Comparison of ENCODE assay signal across 29 cellular contexts in the genomic region with DNA sequence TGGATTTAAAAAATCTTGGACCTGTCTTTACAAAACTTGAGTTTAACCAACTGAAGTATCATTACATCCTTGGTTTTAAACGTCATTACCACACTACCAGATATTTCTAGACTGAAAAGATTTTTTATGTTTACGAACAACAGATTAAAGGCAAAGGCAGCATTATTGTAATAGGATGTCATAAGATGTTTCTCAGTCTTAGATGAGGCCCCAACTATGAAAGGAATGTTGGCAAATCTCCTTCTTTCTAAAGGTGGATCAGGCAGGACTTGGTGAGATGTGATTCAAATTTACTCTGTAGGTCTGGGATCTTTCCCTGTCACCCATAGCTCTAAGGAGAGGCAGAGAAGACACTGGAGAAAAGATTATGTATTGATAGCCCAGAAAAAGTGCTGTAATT.
DNase-seq lines count a peak whose midpoint lies in the region; ATAC-seq, FAIRE-seq and TF ChIP-seq lines count a peak whose summit lies in the region.
"Had no signal": no experiment of that assay in that cellular context is flagged by ENCODE, and none has a peak within 500 bp of the region (broad histone marks: within the 10 kb centered on the region; RNA-seq: fewer than 3 reads in every experiment).

No MANE protein-coding gene starts in this region.

- H3K4me1 Mint-ChIP-seq in naive thymus-derived CD8-positive, alpha-beta T cell: peaks cover 2 to 11% (median 6%) of the 10 kb centered on the region in 4 donors

- peaks cover 4 to 24% (median 14%) of the 10 kb centered on the region in 3 donors for H3K36me3 Mint-ChIP-seq in naive thymus-derived CD8-positive, alpha-beta T cell
- H3K36me3 Mint-ChIP-seq: activated naive CD4-positive, alpha-beta T cell treated with anti-CD3 and anti-CD28 coated beads, Interleukin-2, amount 50 U/mL, for 72 hours; natural killer cell treated with Interleukin-12 subunit alpha and Interleukin-12 subunit beta and Interleukin-15 and Interleukin-18, amount 100 ng/mL, for 72 hours had no signal

- H3K4me3 ChIP-seq in retinal pigment epithelial cell (ENCODE audit: low read length): no peak overlapping the region
- H3K4me3 ChIP-seq: esophagus squamous epithelium, lung, mucosa of descending colon, SJCRH30, suprapubic skin, upper lobe of right lung had no signal

- no peak overlapping the region for H3K4me3 Mint-ChIP-seq in naive thymus-derived CD8-positive, alpha-beta T cell
- H3K4me3 Mint-ChIP-seq: activated CD4-positive, alpha-beta T cell treated with anti-CD3 and anti-CD28 coated beads, Interleukin-2, amount 10 ng/mL, durations not matched to agents 24 days and 14 days; dendritic cell treated with granulocyte-macrophage colony-stimulating factor and Interleukin-4, amounts not matched to agents 40 ng/mL and 50 ng/mL, for 4 days; natural killer cell treated with Interleukin-12 subunit alpha and Interleukin-12 subunit beta and Interleukin-15 and Interleukin-18, amount 100 ng/mL, for 72 hours; T-cell had no signal

- no peaks in the 10 kb centered on the region for H3K9me3 Mint-ChIP-seq in naive thymus-derived CD8-positive, alpha-beta T cell
- H3K9me3 Mint-ChIP-seq: activated CD4-positive, alpha-beta T cell treated with anti-CD3 and anti-CD28 coated beads, Interleukin-2, amount 10 ng/mL, durations not matched to agents 24 days and 14 days; activated naive CD4-positive, alpha-beta T cell treated with anti-CD3 and anti-CD28 coated beads, Interleukin-2, amount 50 U/mL, for 72 hours; dendritic cell treated with granulocyte-macrophage colony-stimulating factor and Interleukin-4, amounts not matched to agents 40 ng/mL and 50 ng/mL, for 4 days; natural killer cell treated with Interleukin-12 subunit alpha and Interleukin-12 subunit beta and Interleukin-15 and Interleukin-18, amount 100 ng/mL, for 72 hours; T-cell had no signal

- no peak for TF ChIP-seq CTCF in retinal pigment epithelial cell (conservative IDR thresholded peaks at IDR 0.05; ENCODE audit: low read depth, low read length)

- POLR2A ChIA-PET in naive thymus-derived CD8-positive, alpha-beta T cell (lab: Charles Lee): no interaction called here

- no peak overlapping the region for H3K27ac Mint-ChIP-seq in naive thymus-derived CD8-positive, alpha-beta T cell
- H3K27ac Mint-ChIP-seq: activated CD4-positive, alpha-beta T cell treated with anti-CD3 and anti-CD28 coated beads, Interleukin-2, amount 10 ng/mL, durations not matched to agents 24 days and 14 days; dendritic cell treated with granulocyte-macrophage colony-stimulating factor and Interleukin-4, amounts not matched to agents 40 ng/mL and 50 ng/mL, for 4 days; natural killer cell treated with Interleukin-12 subunit alpha and Interleukin-12 subunit beta and Interleukin-15 and Interleukin-18, amount 100 ng/mL, for 72 hours; T-cell had no signal

- DNase-seq in H54 (ENCODE audit: insufficient read length, low spot score): no peak
- peak; percentile 4 for DNase-seq in glomerular visceral epithelial cell (ENCODE audit: extremely low spot score)
- DNase-seq in retinal pigment epithelial cell (ENCODE audit: low read depth): peak; percentile 62
- no peak for DNase-seq in naive thymus-derived CD8-positive, alpha-beta T cell
- no peak for DNase-seq in NCI-H2227 (lab: John Stamatoyannopoulos, UW; ENCODE audit: unreplicated experiment)
- DNase-seq: activated CD4-positive, alpha-beta T cell treated with anti-CD3 and anti-CD28 coated beads, Interleukin-2, amount 10 ng/mL, durations not matched to agents 24 days and 14 days; anterior cingulate cortex; caudate nucleus; COR-L47; esophagus squamous epithelium; GDM1; left cardiac atrium; mucosa of descending colon; NCI-H1436; NCI-H446 treated with DMSO at 0.1 percent for 48 hours; SJCRH30; small intestine; stimulated activated naive CD4-positive, alpha-beta T cell treated with Interleukin-2 at 50 U/mL for 16 hours; T-cell; upper lobe of right lung had no signal

- peak; percentile 88 for FAIRE-seq in H54 (lab: Jason Lieb, UNC)
- FAIRE-seq: endometrium, small intestine had no signal

- no peak for TF ChIP-seq POLR2A in H54 (IDR thresholded peaks at IDR 0.05; ENCODE audit: low read depth, low read length)

- H3K27me3 Mint-ChIP-seq in naive thymus-derived CD8-positive, alpha-beta T cell: no peaks in the 10 kb centered on the region
- H3K27me3 Mint-ChIP-seq: activated CD4-positive, alpha-beta T cell treated with anti-CD3 and anti-CD28 coated beads, Interleukin-2, amount 10 ng/mL, durations not matched to agents 24 days and 14 days; dendritic cell treated with granulocyte-macrophage colony-stimulating factor and Interleukin-4, amounts not matched to agents 40 ng/mL and 50 ng/mL, for 4 days; natural killer cell treated with Interleukin-12 subunit alpha and Interleukin-12 subunit beta and Interleukin-15 and Interleukin-18, amount 100 ng/mL, for 72 hours; T-cell had no signal

- peak; percentile 38 for ATAC-seq in SK-N-SH treated with all-trans-retinoic acid at 6 μM for 48 hours
- no peak for ATAC-seq in HG02938 (IDR thresholded peaks at IDR 0.05; ENCODE audit: unreplicated experiment)
- ATAC-seq in naive thymus-derived CD8-positive, alpha-beta T cell: no peak
- no peak for ATAC-seq in GM21737 (IDR thresholded peaks at IDR 0.05; ENCODE audit: unreplicated experiment)
- ATAC-seq: activated naive CD4-positive, alpha-beta T cell treated with anti-CD3 and anti-CD28 coated beads, Interleukin-2, amount 50 U/mL, for 72 hours; left cardiac atrium; mucosa of descending colon; T-cell; upper lobe of right lung had no signal

TF ChIP-seq in SK-N-SH treated with all-trans-retinoic acid at 6 μM for 48 hours, 23 proteins besides CTCF, POLR2A, EP300 and RAD21:
- TF ChIP-seq GLIS3 (CRISPR knock-in tag; IDR thresholded peaks at IDR 0.05) (no peak), BACH2 (CRISPR knock-in tag; IDR thresholded peaks at IDR 0.05; ENCODE audit: borderline replicate concordance) (no peak), ARNTL (CRISPR knock-in tag; IDR thresholded peaks at IDR 0.05; ENCODE audit: borderline replicate concordance, low read depth) (no peak), ESRRG (CRISPR knock-in tag; IDR thresholded peaks at IDR 0.05) (no peak), ISL1 (CRISPR knock-in tag; IDR thresholded peaks at IDR 0.05) (peak; percentile 60; the same call in 1 of the 2 replicates)
- TF ChIP-seq, protein P1, sequence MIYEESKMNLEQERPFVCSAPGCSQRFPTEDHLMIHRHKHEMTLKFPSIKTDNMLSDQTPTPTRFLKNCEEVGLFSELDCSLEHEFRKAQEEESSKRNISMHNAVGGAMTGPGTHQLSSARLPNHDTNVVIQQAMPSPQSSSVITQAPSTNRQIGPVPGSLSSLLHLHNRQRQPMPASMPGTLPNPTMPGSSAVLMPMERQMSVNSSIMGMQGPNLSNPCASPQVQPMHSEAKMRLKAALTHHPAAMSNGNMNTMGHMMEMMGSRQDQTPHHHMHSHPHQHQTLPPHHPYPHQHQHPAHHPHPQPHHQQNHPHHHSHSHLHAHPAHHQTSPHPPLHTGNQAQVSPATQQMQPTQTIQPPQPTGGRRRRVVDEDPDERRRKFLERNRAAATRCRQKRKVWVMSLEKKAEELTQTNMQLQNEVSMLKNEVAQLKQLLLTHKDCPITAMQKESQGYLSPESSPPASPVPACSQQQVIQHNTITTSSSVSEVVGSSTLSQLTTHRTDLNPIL (CRISPR knock-in tag; IDR thresholded peaks at IDR 0.05; ENCODE audit: low read depth): no peak

Comparison
In these comparisons a context has a peak if more than half of its experiments do, and no peak if none do; other contexts are left out.
1. DNase-seq: peak in glomerular visceral epithelial cell (single experiment) and retinal pigment epithelial cell (single experiment); none in H54 (single experiment), naive thymus-derived CD8-positive, alpha-beta T cell (0 of 10) and NCI-H2227 (single experiment).